In genomic region chr14:91968280-91968679, GRCh38 we compare ENCODE assay signal across 11 cellular contexts. TPM values are rescaled to one million over a fixed set of nuclear protein-coding genes. Genes with fewer than 3 reads are reported as not detected.
DNase-seq lines count a peak whose midpoint lies in the region; ATAC-seq and TF ChIP-seq lines count a peak whose summit lies in the region.
"Had no signal": no experiment of that assay in that cellular context is flagged by ENCODE, and none has a peak within 500 bp of the region (broad histone marks: within the 10 kb centered on the region; RNA-seq: fewer than 3 reads in every experiment).

No MANE protein-coding gene starts in this region.

- peaks cover 25% of the 10 kb centered on the region for H3K36me3 Mint-ChIP-seq in T-helper 2 cell treated with Interferon-gamma antibody and Interleukin-4, amounts not matched to agents 5 μg/mL and 100 μg/mL, for 36 hours (ENCODE audit: low read depth)
- peaks cover 18% of the 10 kb centered on the region for H3K36me3 Mint-ChIP-seq in activated naive CD8-positive, alpha-beta T cell

- H3K4me1 ChIP-seq in spleen: peaks cover 0 to 23% (median 0%) of the 10 kb centered on the region in 6 donors

- H3K27ac ChIP-seq in spleen: peak overlapping the region in 3 of 8 donors; percentile 24 to 28 (median 26)
- H3K27ac ChIP-seq: testis had no signal

- H3K4me1 Mint-ChIP-seq in T-helper 2 cell treated with Interferon-gamma antibody and Interleukin-4, amounts not matched to agents 5 μg/mL and 100 μg/mL, for 36 hours (ENCODE audit: low read depth): peaks cover 16% of the 10 kb centered on the region
- peaks cover 20% of the 10 kb centered on the region for H3K4me1 Mint-ChIP-seq in activated naive CD8-positive, alpha-beta T cell (ENCODE audit: low read depth)

- intact Hi-C loops in spleen (cut with DNase I; ENCODE audit: low total_unique reads): no loop called here

- no peak overlapping the region for H3K4me3 ChIP-seq in spleen
- H3K4me3 ChIP-seq: testis had no signal

- no peaks in the 10 kb centered on the region for H3K27me3 Mint-ChIP-seq in T-helper 2 cell treated with Interferon-gamma antibody and Interleukin-4, amounts not matched to agents 5 μg/mL and 100 μg/mL, for 36 hours (ENCODE audit: low read depth)
- H3K27me3 Mint-ChIP-seq in activated naive CD8-positive, alpha-beta T cell: no peaks in the 10 kb centered on the region

- DNase-seq in T-helper 2 cell treated with Interferon-gamma antibody and Interleukin-4, amounts not matched to agents 5 μg/mL and 100 μg/mL, for 36 hours (ENCODE audit: low spot score): peak; percentile 44
- peak; percentile 17 for DNase-seq in stimulated activated CD8-positive, alpha-beta memory T cell treated with anti-CD3 and anti-CD28 coated beads, Interleukin-12 subunit alpha, Interleukin-12 subunit beta, amount 100 ng/mL, for 1 hour (ENCODE audit: low read depth)
- DNase-seq in spleen: no peak
- DNase-seq: kidney glomerular epithelial cell, NCI-H524 treated with DMSO at 0.1 percent for 48 hours, testis had no signal

- no peaks in the 10 kb centered on the region for H3K9me3 ChIP-seq in spleen
- H3K9me3 ChIP-seq: testis had no signal

- 31 to 55% (median 49%) methylated on average over 6 of the region's 6 CpGs for WGBS in spleen, 5 donors

- TF ChIP-seq POLR2A in spleen (IDR thresholded peaks at IDR 0.05): no peak

- H3K27me3 ChIP-seq in spleen (replicated peaks in 1 of 7): no peaks in the 10 kb centered on the region
- H3K27me3 ChIP-seq: testis had no signal

- H3K9me3 Mint-ChIP-seq in T-helper 2 cell treated with Interferon-gamma antibody and Interleukin-4, amounts not matched to agents 5 μg/mL and 100 μg/mL, for 36 hours: no peaks in the 10 kb centered on the region
- H3K9me3 Mint-ChIP-seq in activated naive CD8-positive, alpha-beta T cell (ENCODE audit: low read depth): no peaks in the 10 kb centered on the region

- H3K27ac Mint-ChIP-seq in T-helper 2 cell treated with Interferon-gamma antibody and Interleukin-4, amounts not matched to agents 5 μg/mL and 100 μg/mL, for 36 hours: peak overlapping the region; percentile 75
- H3K27ac Mint-ChIP-seq in activated naive CD8-positive, alpha-beta T cell: peak overlapping the region; percentile 96

- H3K4me3 Mint-ChIP-seq in T-helper 2 cell treated with Interferon-gamma antibody and Interleukin-4, amounts not matched to agents 5 μg/mL and 100 μg/mL, for 36 hours: no peak overlapping the region
- H3K4me3 Mint-ChIP-seq in activated naive CD8-positive, alpha-beta T cell: peak overlapping the region; percentile 65

- peaks cover 0 to 65% (median 50%) of the 10 kb centered on the region in 6 donors for H3K36me3 ChIP-seq in spleen

- TF ChIP-seq CTCF in spleen (IDR thresholded peaks at IDR 0.05 in 8 of 11, conservative IDR thresholded peaks at IDR 0.05 in 3 of 11): no peak

- ATAC-seq in GM19351 (IDR thresholded peaks at IDR 0.05; ENCODE audit: unreplicated experiment) (peak; percentile 74), HG02678 (IDR thresholded peaks at IDR 0.05; ENCODE audit: unreplicated experiment) (no peak), GM21619 (IDR thresholded peaks at IDR 0.05; ENCODE audit: unreplicated experiment) (no peak)
- ATAC-seq: Panc1 had no signal

RNA-seq across cellular contexts. Expression of gene FBLN5, which starts 20.8 kb away (rescaled TPM):
- total RNA-seq in spleen: 100 to 1,000 TPM in 5 of 7 donors, 10 to 100 TPM in 2; 98.7 to 396 (median 225) TPM
- 10 to 100 TPM; 26.4 to 61.9 (median 48.2) TPM for polyA plus RNA-seq in spleen
